In genomic region chr4:157978680-157979361, GRCh38 we compare ENCODE assay signal across 8 cellular contexts.
A peak's percentile ranks its signal among the peaks of the same experiment; 100 is the strongest.
DNase-seq lines count a peak whose midpoint lies in the region; ATAC-seq and TF ChIP-seq lines count a peak whose summit lies in the region.

No MANE protein-coding gene starts in this region.

- H3K27me3 Mint-ChIP-seq in activated CD8-positive, alpha-beta T cell treated with anti-CD3 and anti-CD28 coated beads, Interleukin-2, amount 10 ng/mL, durations not matched to agents 7 days and 5 days (ENCODE audit: low read depth), result no peaks in the 10 kb centered on the region
- H3K27me3 Mint-ChIP-seq in neural crest cell (ENCODE audit: low read depth), result no peaks in the 10 kb centered on the region

- no peaks in the 10 kb centered on the region for H3K4me1 Mint-ChIP-seq in activated CD8-positive, alpha-beta T cell treated with anti-CD3 and anti-CD28 coated beads, Interleukin-2, amount 10 ng/mL, durations not matched to agents 7 days and 5 days (ENCODE audit: low read depth)
- peaks cover 16% of the 10 kb centered on the region for H3K4me1 Mint-ChIP-seq in neural crest cell

- H3K9me3 Mint-ChIP-seq in activated CD8-positive, alpha-beta T cell treated with anti-CD3 and anti-CD28 coated beads, Interleukin-2, amount 10 ng/mL, durations not matched to agents 7 days and 5 days (ENCODE audit: insufficient read depth), result no peaks in the 10 kb centered on the region
- no peaks in the 10 kb centered on the region for H3K9me3 Mint-ChIP-seq in neural crest cell

- POLR2A ChIA-PET in activated CD8-positive, alpha-beta T cell treated with anti-CD3 and anti-CD28 coated beads, Interleukin-2, amount 10 ng/mL, durations not matched to agents 7 days and 5 days (lab: Charles Lee), result no interaction called here

- peak; percentile 80 for TF ChIP-seq CTCF in fibroblast of pulmonary artery (IDR thresholded peaks at IDR 0.05; ENCODE audit: low read length, missing control alignments)
- peak; percentile 92 for TF ChIP-seq CTCF in neural crest cell (conservative IDR thresholded peaks at IDR 0.05)

- H3K36me3 Mint-ChIP-seq in activated CD8-positive, alpha-beta T cell treated with anti-CD3 and anti-CD28 coated beads, Interleukin-2, amount 10 ng/mL, durations not matched to agents 7 days and 5 days (ENCODE audit: low read depth), result no peaks in the 10 kb centered on the region
- H3K36me3 Mint-ChIP-seq in neural crest cell (ENCODE audit: low read depth), result no peaks in the 10 kb centered on the region

- no peak overlapping the region for H3K27ac Mint-ChIP-seq in activated CD8-positive, alpha-beta T cell treated with anti-CD3 and anti-CD28 coated beads, Interleukin-2, amount 10 ng/mL, durations not matched to agents 7 days and 5 days
- H3K27ac Mint-ChIP-seq in neural crest cell (ENCODE audit: unreplicated experiment), result no peak overlapping the region

- peak overlapping the region; percentile 23 for H3K4me3 ChIP-seq in fibroblast of pulmonary artery (replicated peaks; ENCODE audit: low read depth, low read length)

- DNase-seq in CMK (ENCODE audit: low read depth), result peak; percentile 26
- DNase-seq in NCI-H345 treated with DMSO at 0.1 percent for 48 hours (lab: John Stamatoyannopoulos, UW; ENCODE audit: unreplicated experiment), result peak; percentile 63
- DNase-seq in activated CD8-positive, alpha-beta T cell treated with anti-CD3 and anti-CD28 coated beads, Interleukin-2, amount 10 ng/mL, durations not matched to agents 7 days and 5 days, result peak; percentile 35
- peak; percentile 81 for DNase-seq in fibroblast of pulmonary artery (ENCODE audit: low read depth)
- peak; percentile 41 for DNase-seq in neural crest cell (ENCODE audit: low read depth, low spot score)
- DNase-seq in T1000 (lab: John Stamatoyannopoulos, UW), result no peak

- CTCF ChIA-PET in activated CD8-positive, alpha-beta T cell treated with anti-CD3 and anti-CD28 coated beads, Interleukin-2, amount 10 ng/mL, durations not matched to agents 7 days and 5 days (lab: Charles Lee), result interaction anchor here (1.3 kb wide), 1 partner anchor 18 kb away, joined by 3 read pairs; no protein-coding TSS in a partner anchor

- H3K4me3 Mint-ChIP-seq in activated CD8-positive, alpha-beta T cell treated with anti-CD3 and anti-CD28 coated beads, Interleukin-2, amount 10 ng/mL, durations not matched to agents 7 days and 5 days, result no peak overlapping the region
- H3K4me3 Mint-ChIP-seq in neural crest cell, result peak overlapping the region; percentile 50

- ATAC-seq in GM19043 (IDR thresholded peaks at IDR 0.05; ENCODE audit: low read depth, unreplicated experiment), result peak; percentile 86
- peak; percentile 95 for ATAC-seq in HG03342 (IDR thresholded peaks at IDR 0.05; ENCODE audit: unreplicated experiment)
- ATAC-seq in activated CD8-positive, alpha-beta T cell treated with anti-CD3 and anti-CD28 coated beads, Interleukin-2, amount 10 ng/mL, durations not matched to agents 7 days and 5 days, result peak; percentile 60
